Comparison of ENCODE assay signal across 1 cellular context in genomic region chr1:202086579-202087350, GRCh38.
TF ChIP-seq lines count a peak whose summit lies in the region.

No MANE protein-coding gene starts in this region.

TF ChIP-seq in GM23338, 12 proteins besides CTCF, POLR2A, EP300 and RAD21 (continued from another document):
- TF ChIP-seq REST (IDR thresholded peaks at IDR 0.05; ENCODE audit: unreplicated experiment) (no peak), EZH2 (IDR thresholded peaks at IDR 0.05; ENCODE audit: low read depth, unreplicated experiment) (no peak)
